8 cellular contexts compared by ENCODE assay signal in the genomic region with DNA sequence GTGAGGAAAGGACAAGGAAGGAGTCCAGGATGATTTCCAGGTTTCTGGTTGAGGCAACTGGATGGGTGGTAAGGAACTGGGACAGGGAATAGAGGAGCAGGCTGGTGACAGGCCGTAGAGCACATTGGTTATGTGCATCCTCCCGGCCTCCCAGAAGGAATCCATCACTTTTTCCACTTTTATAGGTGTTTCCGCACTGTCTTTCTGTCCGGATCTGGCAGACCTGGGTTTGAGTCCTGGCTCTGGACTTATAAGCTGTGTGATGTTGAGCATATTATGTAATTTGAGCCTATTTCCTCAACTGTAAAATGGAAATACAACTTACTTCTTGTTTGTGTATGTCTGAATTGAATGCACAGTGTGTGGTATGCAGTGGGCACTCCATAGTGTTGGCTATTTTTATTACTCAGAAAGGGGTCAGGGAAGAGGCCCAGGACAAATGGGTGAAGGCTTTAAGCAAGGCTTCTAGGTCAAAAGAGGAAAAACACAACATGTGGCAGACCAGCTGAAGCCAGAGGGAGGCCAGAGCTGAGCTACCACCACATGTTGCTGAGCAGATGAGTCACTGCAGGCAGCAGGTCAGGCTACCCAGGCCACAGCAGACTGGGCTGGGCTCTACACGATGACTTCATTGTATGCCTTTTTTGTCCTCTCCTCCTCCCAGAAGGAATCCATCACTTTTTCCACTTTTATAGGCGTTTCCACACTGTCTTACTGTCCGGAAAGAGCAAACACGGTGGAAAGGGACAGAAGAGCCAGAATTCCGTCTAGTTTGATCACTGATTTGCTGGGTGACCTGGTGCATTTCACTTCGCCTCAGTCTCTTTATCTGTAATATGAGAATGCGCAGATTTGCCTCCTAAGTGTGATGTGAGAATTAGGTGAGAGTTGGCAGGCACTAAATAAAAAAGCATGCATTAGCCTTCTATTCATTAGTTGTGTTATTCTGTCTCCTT. TPM values are rescaled to one million over a fixed set of nuclear protein-coding genes. Genes with fewer than 3 reads are reported as not detected.
DNase-seq lines count a peak whose midpoint lies in the region; ATAC-seq, FAIRE-seq and TF ChIP-seq lines count a peak whose summit lies in the region.

No MANE protein-coding gene starts in this region.

- ATAC-seq in HG03354 (IDR thresholded peaks at IDR 0.05; ENCODE audit: poor library complexity, severe bottlenecking, unreplicated experiment) (peak; percentile 42), left cardiac atrium (peak; percentile 53 to 97), pancreas (peak; percentile 70 to 95 (median 77))

- peaks cover 5 to 19% (median 10%) of the 10 kb centered on the region in 3 donors for H3K4me1 ChIP-seq in pancreas

- DNase-seq in NCI-H2081 (lab: John Stamatoyannopoulos, UW) (peak; percentile 7 to 58), NCI-H2081 treated with DMSO at 0.1 percent for 48 hours (lab: John Stamatoyannopoulos, UW) (no peak), NOMO-1 treated with DMSO at 0.1 percent for 48 hours (lab: John Stamatoyannopoulos, UW; ENCODE audit: unreplicated experiment) (peak; percentile 80), amniotic stem cell (lab: John Stamatoyannopoulos, UW) (peak; percentile 87), left cardiac atrium (peak; percentile 87), pancreas (peak in 5 of 6 donors; percentile 29 to 77 (median 61)), NCI-H1048 (lab: John Stamatoyannopoulos, UW) (no peak)

- H3K4me3 ChIP-seq in pancreas: peak overlapping the region in 3 of 4 donors; percentile 30 to 51 (median 48)

- FAIRE-seq in pancreas (lab: Jason Lieb, UNC): no peak

- 36 to 38% methylated on average over 11 of the region's 11 CpGs for WGBS in pancreas, 2 donors

- no peaks in the 10 kb centered on the region for H3K36me3 ChIP-seq in pancreas

- H3K9me3 ChIP-seq in pancreas: no peaks in the 10 kb centered on the region

- TF ChIP-seq CTCF in pancreas (IDR thresholded peaks at IDR 0.05): no peak

- peak overlapping the region in 2 of 4 donors; percentile 63 to 77 for H3K27ac ChIP-seq in pancreas

- H3K27me3 ChIP-seq in pancreas: no peaks in the 10 kb centered on the region

- intact Hi-C loops in left cardiac atrium (cut with DNase I) (no loop called here), pancreas (cut with DNase I) (no loop called here)

RNA-seq across cellular contexts. Expression of gene MAST2, which starts 0.8 kb away (rescaled TPM):
- total RNA-seq in left cardiac atrium (10 to 100 TPM; 66.7 to 73.5 TPM), pancreas (10 to 100 TPM in 1 of 6 donors, 1 to 10 TPM in 5; 5.1 to 14.5 (median 6.4) TPM)
- 10 to 100 TPM in 1 of 2 donors, 1 to 10 TPM in 1; 9.8 to 12.6 TPM for polyA plus RNA-seq in pancreas

RNA-seq across cellular contexts. Expression of gene IPP, which starts 52.2 kb away (rescaled TPM):
- total RNA-seq in left cardiac atrium (10 to 100 TPM in 1 of 2 donors, 1 to 10 TPM in 1; 9.4 to 11.2 TPM), pancreas (10 to 100 TPM in 1 of 6 donors, 1 to 10 TPM in 5; 7.3 to 11.3 (median 9.0) TPM)
- 1 to 10 TPM; 3.1 to 3.5 TPM for polyA plus RNA-seq in pancreas

Comparison
In these comparisons a context has a peak if more than half of its experiments do, and no peak if none do; other contexts are left out.
1. DNase-seq: peak in NCI-H2081 (2 of 2), NOMO-1 treated with DMSO at 0.1 percent for 48 hours (single experiment), amniotic stem cell (single experiment), left cardiac atrium (single experiment) and pancreas (5 of 6); none in NCI-H2081 treated with DMSO at 0.1 percent for 48 hours (single experiment) and NCI-H1048 (single experiment).
2. RNA of gene MAST2, which starts 0.8 kb away (total RNA-seq): 66.7 to 73.5 TPM in left cardiac atrium; 5.1 to 14.5 TPM in pancreas; every median in the first group is over 4 times any median in the second.
3. Peak in every context shown above with its lines, with median percentiles within 50 percentile points of each other: ATAC-seq.